In genomic region chr12:57838594-57839302, GRCh38 we compare ENCODE assay signal across 8 cellular contexts. TPM values are rescaled to one million over a fixed set of nuclear protein-coding genes. Genes with fewer than 3 reads are reported as not detected.
DNase-seq lines count a peak whose midpoint lies in the region; ATAC-seq lines count a peak whose summit lies in the region.

No MANE protein-coding gene starts in this region.

- H3K79me1 ChIP-seq in mesenchymal stem cell (replicated peaks; ENCODE audit: low read length, poor library complexity, severe bottlenecking), result no peaks in the 10 kb centered on the region

- H3K4me3 ChIP-seq in ACC112 (ENCODE audit: low read depth, low read length) (peak overlapping the region; percentile 20), GM23248 (peak overlapping the region; percentile 33; the same call in 1 of the 2 replicates), mesenchymal stem cell (ENCODE audit: insufficient read depth in 1 of 2, low read depth in 1 of 2, low read length in 2 of 2) (peak overlapping the region in 1 of 2 experiments; percentile 67)

- H3K4me2 ChIP-seq in GM23248 (ENCODE audit: unreplicated experiment) (peak overlapping the region; percentile 68), mesenchymal stem cell (ENCODE audit: low read length, poor library complexity, severe bottlenecking) (no peak overlapping the region)

- H3K79me2 ChIP-seq in ACC112 (ENCODE audit: control insufficient read depth, insufficient read depth, low read length, unreplicated experiment) (peaks cover 97% of the 10 kb centered on the region), GM23248 (ENCODE audit: insufficient read depth) (peaks cover 100% of the 10 kb centered on the region)

- peak overlapping the region; percentile 58 to 77 for H3K18ac ChIP-seq in mesenchymal stem cell (ENCODE audit: low read depth in 1 of 2, low read length in 2 of 2)

- H3K27me3 Mint-ChIP-seq in activated T-helper 17 cell treated with anti-CD3 and anti-CD28 coated beads, Interleukin-2, amount 50 U/mL, for 72 hours, result no peaks in the 10 kb centered on the region

- no peaks in the 10 kb centered on the region for H3K27me3 ChIP-seq in ACC112 (ENCODE audit: insufficient read depth, low read length)
- H3K27me3 ChIP-seq in GM23248 (replicated peaks; ENCODE audit: insufficient read depth), result no peaks in the 10 kb centered on the region
- H3K27me3 ChIP-seq in mesenchymal stem cell (ENCODE audit: control insufficient read depth in 1 of 2, insufficient read depth in 1 of 2, low read length in 2 of 2), result no peaks in the 10 kb centered on the region

- DNase-seq in GM23248 (peak; percentile 48), mesenchymal stem cell (no peak), 8988T (no peak), NCI-H128 (lab: John Stamatoyannopoulos, UW; ENCODE audit: unreplicated experiment) (no peak), NCI-H510A (lab: John Stamatoyannopoulos, UW) (no peak), NCI-H2196 treated with DMSO at 0.1 percent for 48 hours (lab: John Stamatoyannopoulos, UW; ENCODE audit: unreplicated experiment) (no peak)

- H2BK120ac ChIP-seq in mesenchymal stem cell (ENCODE audit: low read depth, low read length), result peak overlapping the region; percentile 27

- H3K4ac ChIP-seq in mesenchymal stem cell (ENCODE audit: low read depth in 1 of 2, low read length in 2 of 2), result peak overlapping the region in 1 of 2 experiments; percentile 46

- H3K4me1 ChIP-seq in ACC112 (ENCODE audit: control insufficient read depth, insufficient read depth, low read length, unreplicated experiment) (peaks cover 85% of the 10 kb centered on the region), GM23248 (ENCODE audit: insufficient read depth) (peaks cover 89% of the 10 kb centered on the region), mesenchymal stem cell (ENCODE audit: control insufficient read depth, insufficient read depth, low read depth, low read length) (peaks cover 58% of the 10 kb centered on the region)

- H2BK15ac ChIP-seq in mesenchymal stem cell (ENCODE audit: low read depth, poor library complexity, severe bottlenecking), result no peak overlapping the region

- peaks cover 68% of the 10 kb centered on the region for H4K20me1 ChIP-seq in GM23248 (ENCODE audit: insufficient read depth)

- no peaks in the 10 kb centered on the region for H3K9me3 Mint-ChIP-seq in activated T-helper 17 cell treated with anti-CD3 and anti-CD28 coated beads, Interleukin-2, amount 50 U/mL, for 72 hours

- H3K27ac ChIP-seq in ACC112 (ENCODE audit: low read depth, low read length) (peak overlapping the region; percentile 64), GM23248 (peak overlapping the region; percentile 45), mesenchymal stem cell (ENCODE audit: low read length, poor library complexity, severe bottlenecking) (peak overlapping the region; percentile 79)

- 49 to 50% methylated on average over 8 of the region's 8 CpGs for WGBS in GM23248 (ENCODE audit: low coverage in 1 of 2, low lambda C conversion rate in 2 of 2, missing lambda C conversion rate in 2 of 2), 2 experiments
- 78% methylated on average over 8 of the region's 8 CpGs for WGBS in mesenchymal stem cell

- H3K36me3 ChIP-seq in ACC112 (ENCODE audit: insufficient read depth, low read length) (no peaks in the 10 kb centered on the region), GM23248 (ENCODE audit: low read depth) (no peaks in the 10 kb centered on the region), mesenchymal stem cell (ENCODE audit: control insufficient read depth in 1 of 2, insufficient read depth in 2 of 2, low read depth in 1 of 2, low read length in 2 of 2) (peaks cover 2 to 23% of the 10 kb centered on the region in 2 experiments)

- peaks cover 68% of the 10 kb centered on the region for H3K4me1 Mint-ChIP-seq in activated T-helper 17 cell treated with anti-CD3 and anti-CD28 coated beads, Interleukin-2, amount 50 U/mL, for 72 hours

- H3K4me3 Mint-ChIP-seq in activated T-helper 17 cell treated with anti-CD3 and anti-CD28 coated beads, Interleukin-2, amount 50 U/mL, for 72 hours, result peak overlapping the region; percentile 88

- no peaks in the 10 kb centered on the region for H3K9me3 ChIP-seq in GM23248 (ENCODE audit: low read depth)
- H3K9me3 ChIP-seq in mesenchymal stem cell (ENCODE audit: control insufficient read depth, low read length), result no peaks in the 10 kb centered on the region

- no peak overlapping the region for H3K23ac ChIP-seq in mesenchymal stem cell (ENCODE audit: low read length in 2 of 2)

- no peaks in the 10 kb centered on the region for H3K9me2 ChIP-seq in GM23248 (ENCODE audit: insufficient read depth)

- H4K91ac ChIP-seq in mesenchymal stem cell (ENCODE audit: low read length), result peak overlapping the region; percentile 43

- no peaks in the 10 kb centered on the region for H3K36me3 Mint-ChIP-seq in activated T-helper 17 cell treated with anti-CD3 and anti-CD28 coated beads, Interleukin-2, amount 50 U/mL, for 72 hours (ENCODE audit: low read depth)

- H2AK5ac ChIP-seq in mesenchymal stem cell (ENCODE audit: low read length, severe bottlenecking), result peak overlapping the region; percentile 43

- H2AFZ ChIP-seq in ACC112 (ENCODE audit: low read length, unreplicated experiment) (no peak overlapping the region), GM23248 (no peak overlapping the region), mesenchymal stem cell (ENCODE audit: low read depth, low read length) (no peak overlapping the region)

- H3K9ac ChIP-seq in GM23248, result peak overlapping the region; percentile 10; the same call in 1 of the 2 replicates
- peak overlapping the region; percentile 41 for H3K9ac ChIP-seq in mesenchymal stem cell (ENCODE audit: low read length)

- H4K8ac ChIP-seq in mesenchymal stem cell (ENCODE audit: low read length), result peak overlapping the region; percentile 79

- no peak overlapping the region for H2BK5ac ChIP-seq in mesenchymal stem cell (ENCODE audit: low read depth, low read length, poor library complexity, severe bottlenecking)

- in situ Hi-C loops in GM23248 (cut with MboI), result no loop called here

- peaks cover 65% of the 10 kb centered on the region for H3F3A ChIP-seq in GM23248 (ENCODE audit: insufficient read depth)

- H2BK12ac ChIP-seq in mesenchymal stem cell (ENCODE audit: low read length in 2 of 2), result peak overlapping the region; percentile 8 to 75

- ATAC-seq in activated T-helper 17 cell treated with anti-CD3 and anti-CD28 coated beads, Interleukin-2, amount 50 U/mL, for 72 hours (replicated peaks), result peak; percentile 88

- H3K27ac Mint-ChIP-seq in activated T-helper 17 cell treated with anti-CD3 and anti-CD28 coated beads, Interleukin-2, amount 50 U/mL, for 72 hours, result peak overlapping the region; percentile 80

- H3K14ac ChIP-seq in mesenchymal stem cell (ENCODE audit: low read length in 2 of 2), result no peak overlapping the region

RNA-seq across cellular contexts. Expression of gene CTDSP2, which starts 7.8 kb away (rescaled TPM):
- 97.3 and 109 TPM in 2 replicates for total RNA-seq in GM23248 (2014; rRNA removed; shearing (Covaris generic))
- 51.7 and 52.7 TPM in 2 replicates for polyA plus RNA-seq in GM23248 (2016; fragmentation: Nextera tagmentation; extraction: Ambion mirVana)
- total RNA-seq in activated T-helper 17 cell treated with anti-CD3 and anti-CD28 coated beads, Interleukin-2, amount 50 U/mL, for 72 hours, result 100 to 1,000 TPM in 1 of 2 donors, 10 to 100 TPM in 1; 68.5 to 113 TPM
- polyA plus RNA-seq in mesenchymal stem cell (2013, experiment 1 of 2), result 136 TPM
- 129 TPM for polyA plus RNA-seq in mesenchymal stem cell (2013, experiment 2 of 2)

RNA-seq across cellular contexts. Expression of gene AVIL, which starts 20.2 kb away (rescaled TPM):
- total RNA-seq in GM23248 (2014; rRNA removed; shearing (Covaris generic)), result 1.4 and 3.4 TPM in 2 replicates
- polyA plus RNA-seq in GM23248 (2016; fragmentation: Nextera tagmentation; extraction: Ambion mirVana), result 1.9 and 2.4 TPM in 2 replicates
- total RNA-seq in activated T-helper 17 cell treated with anti-CD3 and anti-CD28 coated beads, Interleukin-2, amount 50 U/mL, for 72 hours, result 1 to 10 TPM; 1.9 to 2.7 TPM
- polyA plus RNA-seq in mesenchymal stem cell (2013, experiment 1 of 2), result 1.6 TPM
- polyA plus RNA-seq in mesenchymal stem cell (2013, experiment 2 of 2), result 1.8 TPM

RNA-seq across cellular contexts. Expression of gene TSFM, which starts 56.2 kb away (rescaled TPM):
- 13.0 and 37.9 TPM in 2 replicates for total RNA-seq in GM23248 (2014; rRNA removed; shearing (Covaris generic))
- polyA plus RNA-seq in GM23248 (2016; fragmentation: Nextera tagmentation; extraction: Ambion mirVana), result 36.1 and 42.2 TPM in 2 replicates
- 10 to 100 TPM; 30.7 to 63.8 TPM for total RNA-seq in activated T-helper 17 cell treated with anti-CD3 and anti-CD28 coated beads, Interleukin-2, amount 50 U/mL, for 72 hours
- polyA plus RNA-seq in mesenchymal stem cell (2013, experiment 1 of 2), result 24.5 TPM
- 25.4 TPM for polyA plus RNA-seq in mesenchymal stem cell (2013, experiment 2 of 2)
